In genomic region chr21:32256873-32257620, GRCh38 we compare ENCODE assay signal across 8 cellular contexts. TPM values are rescaled to one million over a fixed set of nuclear protein-coding genes. Genes with fewer than 3 reads are reported as not detected.
DNase-seq lines count a peak whose midpoint lies in the region; ATAC-seq lines count a peak whose summit lies in the region.

No MANE protein-coding gene starts in this region.

- H3K27me3 ChIP-seq in MG63 (no peaks in the 10 kb centered on the region), stomach smooth muscle (ENCODE audit: control insufficient read depth in 1 of 2, insufficient read depth in 2 of 2, low read length in 2 of 2) (no peaks in the 10 kb centered on the region)

- H3K4me1 ChIP-seq in stomach smooth muscle (ENCODE audit: control insufficient read depth, insufficient read depth, low read length): peaks cover 27% of the 10 kb centered on the region

- ATAC-seq in GM21423 (IDR thresholded peaks at IDR 0.05; ENCODE audit: unreplicated experiment) (no peak), GM18511 (IDR thresholded peaks at IDR 0.05; ENCODE audit: unreplicated experiment) (no peak)

- H3K4me3 ChIP-seq in MG63: no peak overlapping the region
- peak overlapping the region in 1 of 2 donors; percentile 59 for H3K4me3 ChIP-seq in stomach smooth muscle (ENCODE audit: low read length in 2 of 2)

- H3K27ac ChIP-seq in stomach smooth muscle (ENCODE audit: low read length): peak overlapping the region; percentile 60

- H3K9me3 ChIP-seq in MG63: no peaks in the 10 kb centered on the region
- H3K9me3 ChIP-seq in stomach smooth muscle (ENCODE audit: control insufficient read depth in 2 of 2, low read length in 2 of 2): no peaks in the 10 kb centered on the region

- H3K36me3 Mint-ChIP-seq in T-helper 2 cell treated with Interferon-gamma antibody and Interleukin-4, amounts not matched to agents 5 μg/mL and 100 μg/mL, for 36 hours (ENCODE audit: low read depth): no peaks in the 10 kb centered on the region

- no peak overlapping the region for H3K27ac Mint-ChIP-seq in T-helper 2 cell treated with Interferon-gamma antibody and Interleukin-4, amounts not matched to agents 5 μg/mL and 100 μg/mL, for 36 hours

- H3K27me3 Mint-ChIP-seq in T-helper 2 cell treated with Interferon-gamma antibody and Interleukin-4, amounts not matched to agents 5 μg/mL and 100 μg/mL, for 36 hours (ENCODE audit: low read depth): peaks cover 3% of the 10 kb centered on the region

- H3K4me1 Mint-ChIP-seq in T-helper 2 cell treated with Interferon-gamma antibody and Interleukin-4, amounts not matched to agents 5 μg/mL and 100 μg/mL, for 36 hours (ENCODE audit: low read depth): no peaks in the 10 kb centered on the region

- H3K36me3 ChIP-seq in MG63 (no peaks in the 10 kb centered on the region), stomach smooth muscle (ENCODE audit: control insufficient read depth in 2 of 2, insufficient read depth in 2 of 2, low read length in 2 of 2) (no peaks in the 10 kb centered on the region)

- H3K4me3 Mint-ChIP-seq in T-helper 2 cell treated with Interferon-gamma antibody and Interleukin-4, amounts not matched to agents 5 μg/mL and 100 μg/mL, for 36 hours: no peak overlapping the region

- no peaks in the 10 kb centered on the region for H3K9me3 Mint-ChIP-seq in T-helper 2 cell treated with Interferon-gamma antibody and Interleukin-4, amounts not matched to agents 5 μg/mL and 100 μg/mL, for 36 hours

- DNase-seq in MG63 (peak; percentile 76), amniotic epithelial cell (ENCODE audit: low read depth) (peak; percentile 88), hypothalamus (lab: John Stamatoyannopoulos, UW) (peak in 44 of 51 donors; percentile 8 to 80 (median 40)), NCI-H187 (lab: John Stamatoyannopoulos, UW) (no peak)
- no peak for DNase-seq in T-helper 2 cell treated with Interferon-gamma antibody and Interleukin-4, amounts not matched to agents 5 μg/mL and 100 μg/mL, for 36 hours (ENCODE audit: low spot score)

- H3K9ac ChIP-seq in stomach smooth muscle (ENCODE audit: low read length in 2 of 2): peak overlapping the region in 1 of 2 donors; percentile 51

RNA-seq across cellular contexts. Expression of gene MIS18A, which starts 21.8 kb away (rescaled TPM):
- total RNA-seq in MG63 (2014; rRNA removed; shearing (Covaris generic); ENCODE audit: low replicate concordance): 14.9 and 20.6 TPM in 2 replicates

RNA-seq across cellular contexts. Expression of gene MRAP, which starts 41.6 kb away (rescaled TPM):
- total RNA-seq in MG63 (2014; rRNA removed; shearing (Covaris generic); ENCODE audit: low replicate concordance): not detected in 2 replicates

Comparison
In these comparisons a context has a peak if more than half of its experiments do, and no peak if none do; other contexts are left out.
1. DNase-seq: peak in MG63 (single experiment), amniotic epithelial cell (single experiment) and hypothalamus (44 of 51); none in T-helper 2 cell treated with Interferon-gamma antibody and Interleukin-4, amounts not matched to agents 5 μg/mL and 100 μg/mL, for 36 hours (single experiment) and NCI-H187 (0 of 2).